9 cellular contexts compared by ENCODE assay signal in the genomic region with DNA sequence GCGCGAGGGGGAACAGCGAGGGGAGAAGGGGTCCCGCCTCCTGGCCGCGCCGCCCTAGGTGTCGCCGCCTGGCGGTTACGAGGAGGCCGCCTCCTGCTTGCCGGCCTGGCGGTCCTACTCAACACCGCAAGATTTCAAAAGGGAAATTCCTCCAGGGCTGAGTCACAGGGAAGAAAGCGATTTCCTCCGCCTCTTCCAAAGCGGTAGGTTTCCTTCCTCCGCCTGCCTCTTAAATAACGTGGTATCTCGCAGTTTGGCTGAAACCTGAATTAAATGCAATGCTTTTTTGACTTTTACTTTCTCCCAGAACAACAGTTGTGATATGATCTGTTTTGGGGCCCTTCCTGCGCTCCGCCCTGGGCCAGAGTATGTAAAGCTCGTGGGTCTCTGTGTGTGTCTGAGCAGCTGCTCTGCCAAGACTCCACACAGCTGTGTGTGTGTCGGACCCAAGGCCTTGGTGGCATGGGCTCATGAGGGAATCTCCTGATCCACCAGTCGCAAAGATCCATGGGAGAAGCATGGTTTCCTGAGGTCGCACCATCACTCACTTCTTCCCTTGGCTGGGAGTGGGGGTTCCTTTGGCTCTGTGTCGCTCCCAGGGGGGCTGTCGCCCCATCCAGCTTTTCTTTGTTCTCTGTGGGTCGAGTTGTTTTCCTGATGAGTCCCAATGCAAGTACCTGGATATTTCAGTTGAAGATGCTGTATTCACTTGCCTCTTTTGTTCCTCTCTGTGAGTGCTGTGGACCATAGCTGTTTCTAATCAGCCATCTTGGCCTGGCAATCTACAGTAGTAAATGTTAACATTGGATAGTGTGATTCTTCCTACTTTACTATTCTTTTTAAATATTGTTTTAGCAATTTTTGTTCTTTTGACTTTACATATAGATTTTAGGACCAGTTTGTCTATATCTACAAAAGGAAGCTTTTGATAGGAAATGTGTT. TPM values are rescaled to one million over a fixed set of nuclear protein-coding genes. Genes with fewer than 3 reads are reported as not detected.
DNase-seq lines count a peak whose midpoint lies in the region; ATAC-seq, FAIRE-seq and TF ChIP-seq lines count a peak whose summit lies in the region.
"Had no signal": no experiment of that assay in that cellular context is flagged by ENCODE, and none has a peak within 500 bp of the region (broad histone marks: within the 10 kb centered on the region; RNA-seq: fewer than 3 reads in every experiment).

No MANE protein-coding gene starts in this region.

- FAIRE-seq in astrocyte (lab: Jason Lieb, UNC): peak; percentile 87
- FAIRE-seq: TTC549 had no signal

- H3K27me3 Mint-ChIP-seq in T-helper 1 cell treated with Interleukin-12 subunit alpha and Interleukin-12 subunit beta and Interleukin-4 antibody, amounts not matched to agents 30 μg/mL and 1 μg/mL, for 36 hours (ENCODE audit: low read depth): peaks cover 38% of the 10 kb centered on the region
- H3K27me3 Mint-ChIP-seq in astrocyte (ENCODE audit: low read depth, unreplicated experiment): peaks cover 6% of the 10 kb centered on the region

- H3K4me1 ChIP-seq in astrocyte (ENCODE audit: insufficient read depth, low read length) (peaks cover 7% of the 10 kb centered on the region), hepatocyte (ENCODE audit: insufficient read depth) (no peaks in the 10 kb centered on the region), uterus (no peaks in the 10 kb centered on the region)

- H3K79me2 ChIP-seq in astrocyte (ENCODE audit: insufficient read depth, low read length) (no peaks in the 10 kb centered on the region), hepatocyte (peaks cover 6% of the 10 kb centered on the region)

- H3K36me3 ChIP-seq in astrocyte (ENCODE audit: insufficient read depth, low read length) (no peaks in the 10 kb centered on the region), hepatocyte (replicated peaks; ENCODE audit: insufficient read depth, low read depth) (no peaks in the 10 kb centered on the region), uterus (no peaks in the 10 kb centered on the region)

- H3K27ac Mint-ChIP-seq in T-helper 1 cell treated with Interleukin-12 subunit alpha and Interleukin-12 subunit beta and Interleukin-4 antibody, amounts not matched to agents 30 μg/mL and 1 μg/mL, for 36 hours: peak overlapping the region; percentile 38
- peak overlapping the region; percentile 76 for H3K27ac Mint-ChIP-seq in astrocyte (ENCODE audit: unreplicated experiment)

- 26% methylated on average over 18 of the region's 30 CpGs for WGBS in hepatocyte (ENCODE audit: low lambda C conversion rate, missing lambda C conversion rate)

- peak; percentile 54 for ATAC-seq in HG02885 (IDR thresholded peaks at IDR 0.05; ENCODE audit: poor library complexity, unreplicated experiment)
- ATAC-seq in GM19452 (IDR thresholded peaks at IDR 0.05; ENCODE audit: unreplicated experiment): no peak

- peak overlapping the region; percentile 63 for H3K4me3 Mint-ChIP-seq in T-helper 1 cell treated with Interleukin-12 subunit alpha and Interleukin-12 subunit beta and Interleukin-4 antibody, amounts not matched to agents 30 μg/mL and 1 μg/mL, for 36 hours
- no peak overlapping the region for H3K4me3 Mint-ChIP-seq in astrocyte (ENCODE audit: unreplicated experiment)

- H3K9me2 ChIP-seq in hepatocyte (replicated peaks; ENCODE audit: insufficient read depth): no peaks in the 10 kb centered on the region

- H3K4me3 ChIP-seq in astrocyte (ENCODE audit: insufficient read depth, low read depth, low read length) (peak overlapping the region; percentile 50), hepatocyte (no peak overlapping the region), uterus (peak overlapping the region; percentile 33 to 41)

- H3K9me3 ChIP-seq in astrocyte (ENCODE audit: insufficient read depth, low read depth, low read length): no peaks in the 10 kb centered on the region
- no peaks in the 10 kb centered on the region for H3K9me3 ChIP-seq in hepatocyte (ENCODE audit: low read depth)
- no peaks in the 10 kb centered on the region for H3K9me3 ChIP-seq in uterus

- H4K20me1 ChIP-seq in astrocyte (ENCODE audit: insufficient read depth, low read length): no peaks in the 10 kb centered on the region
- no peaks in the 10 kb centered on the region for H4K20me1 ChIP-seq in hepatocyte (ENCODE audit: insufficient read depth, poor library complexity, severe bottlenecking)

- intact Hi-C loops in uterus (cut with DNase I; ENCODE audit: low total_unique reads): no loop called here

- H3K27ac ChIP-seq in astrocyte (ENCODE audit: low read depth, low read length) (peak overlapping the region; percentile 77), hepatocyte (peak overlapping the region; percentile 96), uterus (peak overlapping the region; percentile 89 to 90)

- DNase-seq in DMS114 treated with DMSO at 0.1 percent for 48 hours (lab: John Stamatoyannopoulos, UW; ENCODE audit: unreplicated experiment) (peak; percentile 74), astrocyte (ENCODE audit: low read depth) (peak; percentile 87), hepatocyte (ENCODE audit: low spot score) (peak; percentile 92), retina (peak; percentile 87), uterus (peak; percentile 83 to 87)

- H3K4me2 ChIP-seq in astrocyte (ENCODE audit: low read length) (peak overlapping the region; percentile 88), hepatocyte (peak overlapping the region; percentile 80)

- peak overlapping the region; percentile 72 for H3K9ac ChIP-seq in astrocyte (ENCODE audit: low read length)

- no peaks in the 10 kb centered on the region for H3K27me3 ChIP-seq in astrocyte (ENCODE audit: insufficient read depth, low read length)
- H3K27me3 ChIP-seq in hepatocyte: no peaks in the 10 kb centered on the region
- no peaks in the 10 kb centered on the region for H3K27me3 ChIP-seq in uterus

- H2AFZ ChIP-seq in astrocyte (ENCODE audit: low read depth, low read length) (peak overlapping the region; percentile 96), hepatocyte (peak overlapping the region; percentile 77)

- peak in 1 of 2 donors; percentile 19 for TF ChIP-seq POLR2A in uterus (IDR thresholded peaks at IDR 0.05)

- no peaks in the 10 kb centered on the region for H3K36me3 Mint-ChIP-seq in T-helper 1 cell treated with Interleukin-12 subunit alpha and Interleukin-12 subunit beta and Interleukin-4 antibody, amounts not matched to agents 30 μg/mL and 1 μg/mL, for 36 hours (ENCODE audit: low read depth)
- no peaks in the 10 kb centered on the region for H3K36me3 Mint-ChIP-seq in astrocyte (ENCODE audit: low read depth, unreplicated experiment)

- TF ChIP-seq CTCF in astrocyte (IDR thresholded peaks at IDR 0.05; ENCODE audit: insufficient read depth, low read depth, low read length) (peak; percentile 38), hepatocyte (IDR thresholded peaks at IDR 0.05; ENCODE audit: poor library complexity) (peak; percentile 78), uterus (IDR thresholded peaks at IDR 0.05) (peak; percentile 49 to 79 (median 71))

- peaks cover 13% of the 10 kb centered on the region for H3K4me1 Mint-ChIP-seq in T-helper 1 cell treated with Interleukin-12 subunit alpha and Interleukin-12 subunit beta and Interleukin-4 antibody, amounts not matched to agents 30 μg/mL and 1 μg/mL, for 36 hours (ENCODE audit: low read depth)
- peaks cover 10% of the 10 kb centered on the region for H3K4me1 Mint-ChIP-seq in astrocyte (ENCODE audit: low read depth, unreplicated experiment)

- H3K9me3 Mint-ChIP-seq in T-helper 1 cell treated with Interleukin-12 subunit alpha and Interleukin-12 subunit beta and Interleukin-4 antibody, amounts not matched to agents 30 μg/mL and 1 μg/mL, for 36 hours: peaks cover 4% of the 10 kb centered on the region
- H3K9me3 Mint-ChIP-seq in astrocyte (ENCODE audit: unreplicated experiment): peaks cover 2% of the 10 kb centered on the region

RNA-seq across cellular contexts. Expression of a gene that starts 31.6 kb away (rescaled TPM):
- total RNA-seq in astrocyte (0.57 and 0.60 TPM in 2 replicates), hepatocyte (3.6 and 5.0 TPM in 2 replicates), uterus (10 to 100 TPM; 10.9 to 75.2 (median 28.6) TPM)
- polyA plus RNA-seq in hepatocyte: 2.7 and 4.9 TPM in 2 replicates
